17 cellular contexts compared by ENCODE assay signal in genomic region chr11:10505278-10506012, GRCh38.
"Had no signal": no experiment of that assay in that cellular context is flagged by ENCODE, and none has a peak within 500 bp of the region (broad histone marks: within the 10 kb centered on the region; RNA-seq: fewer than 3 reads in every experiment).

No MANE protein-coding gene starts in this region.

- H3K4me1 ChIP-seq: gastrocnemius medialis, parathyroid adenoma had no signal

- H3K4me3 ChIP-seq: adrenal gland, gastrocnemius medialis, heart left ventricle, lower lobe of right lung, mucosa of descending colon had no signal

- H3K27ac ChIP-seq: gastrocnemius medialis, lower lobe of right lung, neutrophil, parathyroid adenoma had no signal

- H3K27me3 ChIP-seq: adrenal gland, gastrocnemius medialis, heart left ventricle, neutrophil had no signal

- DNase-seq: activated CD4-positive, alpha-beta memory T cell treated with anti-CD3 and anti-CD28 coated beads, Interleukin-2, amount 10 ng/mL, durations not matched to agents 7 days and 5 days; activated CD4-positive, alpha-beta T cell treated with anti-CD3 and anti-CD28 coated beads for 4 hours; activated effector memory CD4-positive, alpha-beta T cell treated with anti-CD3 and anti-CD28 coated beads, Interleukin-2, amount 50 U/mL, for 16 hours; activated T-cell treated with anti-CD3 and anti-CD28 coated beads, Interleukin-2, amount 50 U/mL, for 48 hours; gastrocnemius medialis; heart left ventricle; immature natural killer cell; left cardiac atrium; lower lobe of right lung; mucosa of descending colon; naive thymus-derived CD8-positive, alpha-beta T cell; stimulated activated CD4-positive, alpha-beta T cell treated with anti-CD3 and anti-CD28 coated beads, Interleukin-2, amount 100 ng/mL, for 48 hours; stimulated activated naive CD4-positive, alpha-beta T cell treated with Interleukin-2 at 50 U/mL for 16 hours; T-helper 2 cell had no signal

- H3K9me3 ChIP-seq: adrenal gland, gastrocnemius medialis, heart left ventricle, lower lobe of right lung, mucosa of descending colon, neutrophil had no signal
